In genomic region chr10:88826390-88826789, GRCh38 we compare ENCODE assay signal across 23 cellular contexts. TPM values are rescaled to one million over a fixed set of nuclear protein-coding genes. Genes with fewer than 3 reads are reported as not detected.
A peak's percentile ranks its signal among the peaks of the same experiment; 100 is the strongest.
DNase-seq lines count a peak whose midpoint lies in the region; ATAC-seq, FAIRE-seq and TF ChIP-seq lines count a peak whose summit lies in the region.
"Had no signal": no experiment of that assay in that cellular context is flagged by ENCODE, and none has a peak within 500 bp of the region (broad histone marks: within the 10 kb centered on the region; RNA-seq: fewer than 3 reads in every experiment).

No MANE protein-coding gene starts in this region.

- peak overlapping the region; percentile 65 for H3K4me3 Mint-ChIP-seq in T-helper 2 cell treated with Interferon-gamma antibody and Interleukin-4, amounts not matched to agents 5 μg/mL and 100 μg/mL, for 36 hours
- no peak overlapping the region for H3K4me3 Mint-ChIP-seq in activated CD8-positive, alpha-beta T cell treated with anti-CD3 and anti-CD28 coated beads for 36 hours

- no peaks in the 10 kb centered on the region for H3K36me3 ChIP-seq in mucosa of descending colon (ENCODE audit: low read depth)
- H3K36me3 ChIP-seq: cardiac muscle cell, MG63 had no signal

- TF ChIP-seq CTCF in activated CD8-positive, alpha-beta T cell treated with anti-CD3 and anti-CD28 coated beads for 36 hours (IDR thresholded peaks at IDR 0.05), result no peak
- no peak for TF ChIP-seq CTCF in mucosa of descending colon (IDR thresholded peaks at IDR 0.05)

- no peaks in the 10 kb centered on the region for H3K27me3 Mint-ChIP-seq in T-helper 2 cell treated with Interferon-gamma antibody and Interleukin-4, amounts not matched to agents 5 μg/mL and 100 μg/mL, for 36 hours (ENCODE audit: low read depth)
- H3K27me3 Mint-ChIP-seq in activated CD8-positive, alpha-beta T cell treated with anti-CD3 and anti-CD28 coated beads for 36 hours, result no peaks in the 10 kb centered on the region

- peaks cover 60% of the 10 kb centered on the region for H3K4me1 Mint-ChIP-seq in T-helper 2 cell treated with Interferon-gamma antibody and Interleukin-4, amounts not matched to agents 5 μg/mL and 100 μg/mL, for 36 hours (ENCODE audit: low read depth)
- H3K4me1 Mint-ChIP-seq in activated CD8-positive, alpha-beta T cell treated with anti-CD3 and anti-CD28 coated beads for 36 hours (ENCODE audit: low read depth), result peaks cover 49% of the 10 kb centered on the region

- peak; percentile 46 for FAIRE-seq in GM12892 (lab: Jason Lieb, UNC)
- FAIRE-seq: islet of Langerhans, urothelium cell line had no signal

- POLR2A ChIA-PET in activated CD8-positive, alpha-beta T cell treated with anti-CD3 and anti-CD28 coated beads for 36 hours (lab: Charles Lee), result interaction anchor here (1.2 to 2.4 kb wide), 3 partner anchors 53 to 164 kb away, joined by 4 to 8 read pairs (median 5); partner anchors contain the start of genes FAS and STAMBPL1

- peaks cover 11% of the 10 kb centered on the region for H3K36me3 Mint-ChIP-seq in T-helper 2 cell treated with Interferon-gamma antibody and Interleukin-4, amounts not matched to agents 5 μg/mL and 100 μg/mL, for 36 hours (ENCODE audit: low read depth)
- H3K36me3 Mint-ChIP-seq in activated CD8-positive, alpha-beta T cell treated with anti-CD3 and anti-CD28 coated beads for 36 hours (ENCODE audit: low read depth), result peaks cover 5% of the 10 kb centered on the region

- no peaks in the 10 kb centered on the region for H3K4me1 ChIP-seq in mucosa of descending colon (ENCODE audit: low read depth)

- CTCF ChIA-PET in activated CD8-positive, alpha-beta T cell treated with anti-CD3 and anti-CD28 coated beads for 36 hours (lab: Charles Lee), result interaction anchor here (0.8 to 7.4 kb wide), 9 partner anchors 9 to 243 kb away, joined by 3 to 66 read pairs (median 5); partner anchors contain the start of gene RNLS

- TF ChIP-seq POLR2A in GM12892 (IDR thresholded peaks at IDR 0.05; ENCODE audit: low read depth, low read length), result no peak

- ATAC-seq in activated CD8-positive, alpha-beta T cell treated with anti-CD3 and anti-CD28 coated beads for 36 hours, result peak; percentile 19
- ATAC-seq in mucosa of descending colon (peak; percentile 21), HG03378 (IDR thresholded peaks at IDR 0.05; ENCODE audit: unreplicated experiment) (no peak)

- no peak for DNase-seq in T-helper 2 cell treated with Interferon-gamma antibody and Interleukin-4, amounts not matched to agents 5 μg/mL and 100 μg/mL, for 36 hours (ENCODE audit: low spot score)
- no peak for DNase-seq in T-helper 2 cell
- DNase-seq in GM12892 (ENCODE audit: insufficient read length), result no peak
- no peak for DNase-seq in activated CD8-positive, alpha-beta T cell treated with anti-CD3 and anti-CD28 coated beads for 36 hours
- DNase-seq in mucosa of descending colon, result no peak
- no peak for DNase-seq in cerebellar cortex (ENCODE audit: low spot score)
- DNase-seq in DMS53 (lab: John Stamatoyannopoulos, UW), result no peak
- DNase-seq: activated CD4-positive, alpha-beta T cell treated with anti-CD3 and anti-CD28 coated beads for 4 hours; AML-193; dorsolateral prefrontal cortex; EL; IMR-90; MG63; NCI-H1417 treated with DMSO at 0.1 percent for 48 hours; NCI-H524; occipital lobe; stimulated activated CD4-positive, alpha-beta T cell treated with anti-CD3 and anti-CD28 coated beads, Interleukin-12 subunit alpha, Interleukin-12 subunit beta, amount 100 ng/mL, for 4 hours; substantia nigra had no signal

- no peaks in the 10 kb centered on the region for H3K9me3 ChIP-seq in mucosa of descending colon
- H3K9me3 ChIP-seq: MG63 had no signal

- intact Hi-C loops in activated CD8-positive, alpha-beta T cell treated with anti-CD3 and anti-CD28 coated beads for 36 hours (cut with micrococcal nuclease), result no loop called here
- intact Hi-C loops in mucosa of descending colon (cut with DNase I, micrococcal nuclease), result no loop called here

- H3K27ac Mint-ChIP-seq in T-helper 2 cell treated with Interferon-gamma antibody and Interleukin-4, amounts not matched to agents 5 μg/mL and 100 μg/mL, for 36 hours, result peak overlapping the region; percentile 79
- H3K27ac Mint-ChIP-seq in activated CD8-positive, alpha-beta T cell treated with anti-CD3 and anti-CD28 coated beads for 36 hours, result peak overlapping the region; percentile 85

- H3K9me3 Mint-ChIP-seq in T-helper 2 cell treated with Interferon-gamma antibody and Interleukin-4, amounts not matched to agents 5 μg/mL and 100 μg/mL, for 36 hours, result no peaks in the 10 kb centered on the region
- H3K9me3 Mint-ChIP-seq in activated CD8-positive, alpha-beta T cell treated with anti-CD3 and anti-CD28 coated beads for 36 hours, result peaks cover 6% of the 10 kb centered on the region

- no peak overlapping the region for H3K4me3 ChIP-seq in mucosa of descending colon
- H3K4me3 ChIP-seq: cardiac muscle cell, dorsolateral prefrontal cortex, MG63 had no signal

RNA-seq across cellular contexts. Expression of gene LIPM, which starts 23.9 kb away (rescaled TPM):
- not detected for polyA plus RNA-seq in GM12892 (2012; ENCODE audit: missing spikeins)
- total RNA-seq in activated CD8-positive, alpha-beta T cell treated with anti-CD3 and anti-CD28 coated beads for 36 hours, result not detected
- not detected for total RNA-seq in mucosa of descending colon
- total RNA-seq: cardiac muscle cell, dorsolateral prefrontal cortex, fibroblast of villous mesenchyme, IMR-90, occipital lobe had no signal
- polyA plus RNA-seq: cardiac muscle cell, IMR-90 had no signal

RNA-seq across cellular contexts. Expression of gene ANKRD22, which starts 25.3 kb away (rescaled TPM):
- polyA plus RNA-seq in GM12892 (2012; ENCODE audit: missing spikeins), result 0.38 TPM
- total RNA-seq in activated CD8-positive, alpha-beta T cell treated with anti-CD3 and anti-CD28 coated beads for 36 hours, result not detected
- 10 to 100 TPM in 2 of 3 donors, 1 to 10 TPM in 1; 9.0 to 30.6 (median 18.9) TPM for total RNA-seq in mucosa of descending colon
- total RNA-seq: cardiac muscle cell, fibroblast of villous mesenchyme, IMR-90 had no signal
- polyA plus RNA-seq: cardiac muscle cell, IMR-90 had no signal

RNA-seq across cellular contexts. Expression of gene STAMBPL1, which starts 53.7 kb away (rescaled TPM):
- polyA plus RNA-seq in GM12892 (2012; ENCODE audit: missing spikeins), result 23.1 TPM
- total RNA-seq in activated CD8-positive, alpha-beta T cell treated with anti-CD3 and anti-CD28 coated beads for 36 hours, result 10 to 100 TPM; 71.1 to 76.5 TPM
- total RNA-seq in mucosa of descending colon, result 10 to 100 TPM; 19.2 to 44.2 (median 20.0) TPM

Comparison
In these comparisons a context has a peak if more than half of its experiments do, and no peak if none do; other contexts are left out.
1. RNA of gene ANKRD22, which starts 25.3 kb away (total RNA-seq): 9.0 to 30.6 TPM in mucosa of descending colon; not detected in activated CD8-positive, alpha-beta T cell treated with anti-CD3 and anti-CD28 coated beads for 36 hours; every median in the first group is over 4 times any median in the second.